ENCODE assay signal across 13 cellular contexts in genomic region chrX:38816158-38816557, GRCh38. TPM values are rescaled to one million over a fixed set of nuclear protein-coding genes. Genes with fewer than 3 reads are reported as not detected.
DNase-seq lines count a peak whose midpoint lies in the region; ATAC-seq and TF ChIP-seq lines count a peak whose summit lies in the region.
"Had no signal": no experiment of that assay in that cellular context is flagged by ENCODE, and none has a peak within 500 bp of the region (broad histone marks: within the 10 kb centered on the region; RNA-seq: fewer than 3 reads in every experiment).

No MANE protein-coding gene starts in this region.

- no peaks in the 10 kb centered on the region for H3K9me2 ChIP-seq in SK-N-SH

- 43% methylated on average over 3 of the region's 3 CpGs for WGBS in SK-N-SH (ENCODE audit: low lambda C conversion rate)

- H3F3A ChIP-seq in SK-N-SH (replicated peaks; ENCODE audit: insufficient read depth) = no peaks in the 10 kb centered on the region

- no peaks in the 10 kb centered on the region for H3K27me3 Mint-ChIP-seq in activated naive CD8-positive, alpha-beta T cell treated with anti-CD3 and anti-CD28 coated beads, Interleukin-2, amount 50 U/mL, for 24 hours

- H3K9me3 ChIP-seq in SK-N-SH (no peaks in the 10 kb centered on the region), neutrophil (no peaks in the 10 kb centered on the region)

- TF ChIP-seq CTCF in SK-N-SH (IDR thresholded peaks at IDR 0.05) = no peak
- TF ChIP-seq CTCF in neutrophil (IDR thresholded peaks at IDR 0.05) = no peak

- H3K79me2 ChIP-seq in SK-N-SH (ENCODE audit: insufficient read depth) = no peaks in the 10 kb centered on the region

- H3K27ac ChIP-seq in SK-N-SH (ENCODE audit: low read depth in 2 of 2, low read length in 1 of 2) (no peak overlapping the region; a peak in 1 of 4 replicates), neutrophil (peak overlapping the region; percentile 67)
- H3K27ac ChIP-seq: 22Rv1 had no signal

- TF ChIP-seq RAD21 in SK-N-SH (IDR thresholded peaks at IDR 0.05; ENCODE audit: low read length) = no peak

- no peak for DNase-seq in SK-N-SH
- peak; percentile 8 for DNase-seq in MV-4-11 (lab: John Stamatoyannopoulos, UW)
- no peak for DNase-seq in activated naive CD8-positive, alpha-beta T cell treated with anti-CD3 and anti-CD28 coated beads, Interleukin-2, amount 50 U/mL, for 24 hours
- no peak for DNase-seq in stimulated activated naive CD4-positive, alpha-beta T cell treated with Interleukin-2 at 50 U/mL for 16 hours (lab: John Stamatoyannopoulos, UW)
- DNase-seq in DMS 273 treated with DMSO at 0.1 percent for 48 hours (lab: John Stamatoyannopoulos, UW) = no peak
- no peak for DNase-seq in ACHN
- DNase-seq: natural killer cell, NCI-H510A treated with DMSO at 0.1 percent for 48 hours, SHP77 had no signal

- peak overlapping the region; percentile 79 for H3K27ac Mint-ChIP-seq in activated naive CD8-positive, alpha-beta T cell treated with anti-CD3 and anti-CD28 coated beads, Interleukin-2, amount 50 U/mL, for 24 hours

- H3K4me3 ChIP-seq in SK-N-SH (ENCODE audit: low read depth in 2 of 2, low read length in 1 of 2) (no peak overlapping the region), neutrophil (ENCODE audit: low read depth in 1 of 2, low read length in 1 of 2) (no peak overlapping the region)
- H3K4me3 ChIP-seq: skin epidermis had no signal

- no peaks in the 10 kb centered on the region for H3K9me3 Mint-ChIP-seq in activated naive CD8-positive, alpha-beta T cell treated with anti-CD3 and anti-CD28 coated beads, Interleukin-2, amount 50 U/mL, for 24 hours
- H3K9me3 Mint-ChIP-seq: natural killer cell had no signal

- peaks cover 4% of the 10 kb centered on the region for H3K36me3 Mint-ChIP-seq in activated naive CD8-positive, alpha-beta T cell treated with anti-CD3 and anti-CD28 coated beads, Interleukin-2, amount 50 U/mL, for 24 hours (ENCODE audit: low read depth)
- H3K36me3 Mint-ChIP-seq: natural killer cell had no signal

- in situ Hi-C loops in ACHN (cut with HindIII; ENCODE audit: low pct_ligation_motif_present, low pct_unique_long_range_greater_than_20kb, low sequenced_read_pairs) = no loop called here

- POLR2A ChIA-PET in SK-N-SH (lab: Yijun Ruan, JAX) = no interaction called here

- H3K4me1 ChIP-seq in SK-N-SH (ENCODE audit: control insufficient read depth in 1 of 2, insufficient read depth in 2 of 2, low read depth in 1 of 2, low read length in 1 of 2) (peaks cover 0 to 2% of the 10 kb centered on the region in 2 experiments; a peak in 1 of 4 replicates), neutrophil (ENCODE audit: control insufficient read depth in 1 of 2, insufficient read depth in 1 of 2, low read depth in 1 of 2, low read length in 1 of 2) (peaks cover 22 to 23% of the 10 kb centered on the region in 2 experiments)

- H3K4me2 ChIP-seq in SK-N-SH = no peak overlapping the region

- H4K20me1 ChIP-seq in SK-N-SH (ENCODE audit: insufficient read depth) = no peaks in the 10 kb centered on the region

- no peak for TF ChIP-seq EP300 in SK-N-SH (IDR thresholded peaks at IDR 0.05; ENCODE audit: borderline replicate concordance in 1 of 2, low read depth in 1 of 2, low read length in 1 of 2)

- peaks cover 23% of the 10 kb centered on the region for H3K4me1 Mint-ChIP-seq in activated naive CD8-positive, alpha-beta T cell treated with anti-CD3 and anti-CD28 coated beads, Interleukin-2, amount 50 U/mL, for 24 hours

- H3K9ac ChIP-seq in SK-N-SH = no peak overlapping the region

- no peak overlapping the region; the same call in 1 of the 2 replicates for H2AFZ ChIP-seq in SK-N-SH (ENCODE audit: low read depth)

- CTCF ChIA-PET in SK-N-SH (lab: Yijun Ruan, JAX) = interaction anchor here (1.5 kb wide), 1 partner anchor 62 kb away, joined by 4 read pairs; no protein-coding TSS in a partner anchor

- H3K27me3 ChIP-seq in SK-N-SH (ENCODE audit: insufficient read depth) (no peaks in the 10 kb centered on the region), neutrophil (no peaks in the 10 kb centered on the region)

- H3K4me3 Mint-ChIP-seq in activated naive CD8-positive, alpha-beta T cell treated with anti-CD3 and anti-CD28 coated beads, Interleukin-2, amount 50 U/mL, for 24 hours = no peak overlapping the region

- ATAC-seq in SK-N-SH treated with all-trans-retinoic acid at 6 μM for 48 hours = no peak
- peak; percentile 42 for ATAC-seq in activated naive CD8-positive, alpha-beta T cell treated with anti-CD3 and anti-CD28 coated beads, Interleukin-2, amount 50 U/mL, for 24 hours

- H3K36me3 ChIP-seq in SK-N-SH (replicated peaks in 1 of 2; ENCODE audit: control insufficient read depth in 1 of 2, insufficient read depth in 2 of 2, low read length in 1 of 2) (no peaks in the 10 kb centered on the region), neutrophil (no peaks in the 10 kb centered on the region)

TF ChIP-seq in SK-N-SH, 30 proteins besides CTCF, POLR2A, EP300 and RAD21:
- TF ChIP-seq PBX3 (IDR thresholded peaks at IDR 0.05) = peak; percentile 55
- no peak for TF ChIP-seq FOXM1 (IDR thresholded peaks at IDR 0.05; ENCODE audit: low read depth)
TF ChIP-seq in SK-N-SH: peak in this region for 1.

TF ChIP-seq in SK-N-SH treated with all-trans-retinoic acid at 6 μM for 48 hours, 23 proteins besides CTCF, POLR2A, EP300 and RAD21:
- no peak for TF ChIP-seq ZFP3 (CRISPR knock-in tag; IDR thresholded peaks at IDR 0.05)

RNA-seq across cellular contexts. Expression of gene MID1IP1, which starts 14.9 kb away (rescaled TPM):
- polyA plus RNA-seq in SK-N-SH (2012; rRNA removed) = 30.9 and 35.4 TPM in 2 replicates
- 20.1 and 26.9 TPM in 2 replicates for polyA plus RNA-seq in SK-N-SH (2012; cell fraction: cytosol; rRNA removed)
- polyA plus RNA-seq in SK-N-SH (2012; cell fraction: nucleus; rRNA removed) = 29.1 and 29.8 TPM in 2 replicates
